23 cellular contexts compared by ENCODE assay signal in the genomic region with DNA sequence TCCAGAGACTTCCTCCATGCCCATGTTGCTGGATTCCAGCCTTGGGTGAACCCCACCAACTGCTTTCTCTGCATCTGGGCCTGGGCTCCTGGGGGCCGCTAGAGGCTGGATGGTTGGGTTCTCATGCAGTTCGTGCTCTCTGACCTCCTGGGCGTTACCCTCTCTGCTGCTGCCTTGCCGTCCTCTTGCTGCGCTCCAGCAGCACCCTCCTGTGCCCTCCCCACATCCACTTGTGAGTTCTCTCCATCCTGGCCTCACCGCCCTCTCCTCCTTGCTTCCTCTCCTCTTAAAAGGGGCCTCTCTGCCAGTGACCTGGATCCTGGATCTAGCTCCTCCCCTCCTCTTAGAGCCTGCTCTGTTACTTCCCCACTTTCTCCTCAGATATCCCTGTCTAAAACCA. TPM values are rescaled to one million over a fixed set of nuclear protein-coding genes. Genes with fewer than 3 reads are reported as not detected.
DNase-seq lines count a peak whose midpoint lies in the region; ATAC-seq and TF ChIP-seq lines count a peak whose summit lies in the region.
"Had no signal": no experiment of that assay in that cellular context is flagged by ENCODE, and none has a peak within 500 bp of the region (broad histone marks: within the 10 kb centered on the region; RNA-seq: fewer than 3 reads in every experiment).

No MANE protein-coding gene starts in this region.

- CTCF ChIA-PET in CD4-positive, alpha-beta T cell (lab: Charles Lee): no interaction called here

- peak overlapping the region; percentile 95 for H3K27ac ChIP-seq in left ventricle myocardium inferior (replicated peaks)
- H3K27ac ChIP-seq in left lung: peak overlapping the region; percentile 8 to 56
- no peak overlapping the region for H3K27ac ChIP-seq in CD4-positive, alpha-beta T cell (ENCODE audit: low read depth, low read length)
- H3K27ac ChIP-seq: BLaER1, HL-60, RWPE1 had no signal

- H3K9me3 Mint-ChIP-seq in osteocyte (ENCODE audit: unreplicated experiment) (no peaks in the 10 kb centered on the region), progenitor cell of endocrine pancreas (ENCODE audit: low read depth) (no peaks in the 10 kb centered on the region)
- H3K9me3 Mint-ChIP-seq in activated naive CD8-positive, alpha-beta T cell treated with anti-CD3 and anti-CD28 coated beads, Interleukin-2, amount 50 U/mL, for 24 hours: no peaks in the 10 kb centered on the region
- no peaks in the 10 kb centered on the region for H3K9me3 Mint-ChIP-seq in CD4-positive, alpha-beta T cell
- H3K9me3 Mint-ChIP-seq: CD4-positive, CD25-positive, alpha-beta regulatory T cell had no signal

- H3K4me1 Mint-ChIP-seq in osteocyte (ENCODE audit: unreplicated experiment) (peaks cover 38% of the 10 kb centered on the region), progenitor cell of endocrine pancreas (ENCODE audit: low read depth) (peaks cover 41% of the 10 kb centered on the region)
- H3K4me1 Mint-ChIP-seq in activated naive CD8-positive, alpha-beta T cell treated with anti-CD3 and anti-CD28 coated beads, Interleukin-2, amount 50 U/mL, for 24 hours: peaks cover 8% of the 10 kb centered on the region
- peaks cover 8% of the 10 kb centered on the region for H3K4me1 Mint-ChIP-seq in CD4-positive, alpha-beta T cell (ENCODE audit: low read depth)

- no peak overlapping the region for H3K4me3 ChIP-seq in left ventricle myocardium inferior
- H3K4me3 ChIP-seq in left lung: no peak overlapping the region
- H3K4me3 ChIP-seq: BLaER1 had no signal

- no peak overlapping the region for H3K27ac Mint-ChIP-seq in osteocyte (ENCODE audit: unreplicated experiment)
- no peak overlapping the region for H3K27ac Mint-ChIP-seq in progenitor cell of endocrine pancreas
- H3K27ac Mint-ChIP-seq in activated naive CD8-positive, alpha-beta T cell treated with anti-CD3 and anti-CD28 coated beads, Interleukin-2, amount 50 U/mL, for 24 hours: no peak overlapping the region
- no peak overlapping the region for H3K27ac Mint-ChIP-seq in CD4-positive, alpha-beta T cell

- no peak overlapping the region for H3K4me3 Mint-ChIP-seq in osteocyte (ENCODE audit: unreplicated experiment)
- no peak overlapping the region for H3K4me3 Mint-ChIP-seq in progenitor cell of endocrine pancreas (ENCODE audit: low read depth)
- no peak overlapping the region for H3K4me3 Mint-ChIP-seq in activated naive CD8-positive, alpha-beta T cell treated with anti-CD3 and anti-CD28 coated beads, Interleukin-2, amount 50 U/mL, for 24 hours
- H3K4me3 Mint-ChIP-seq in CD4-positive, alpha-beta T cell: no peak overlapping the region
- H3K4me3 Mint-ChIP-seq: CD4-positive, CD25-positive, alpha-beta regulatory T cell had no signal

- POLR2A ChIA-PET in CD4-positive, alpha-beta T cell (lab: Charles Lee): no interaction called here

- peak; percentile 46 for ATAC-seq in left lung
- ATAC-seq in activated naive CD8-positive, alpha-beta T cell treated with anti-CD3 and anti-CD28 coated beads, Interleukin-2, amount 50 U/mL, for 24 hours: no peak
- no peak for ATAC-seq in CD4-positive, alpha-beta T cell (ENCODE audit: poor library complexity)
- ATAC-seq: HCT116, Panc1 had no signal

- H3K27me3 ChIP-seq in left ventricle myocardium inferior (ENCODE audit: low read depth): no peaks in the 10 kb centered on the region
- no peaks in the 10 kb centered on the region for H3K27me3 ChIP-seq in left lung
- no peaks in the 10 kb centered on the region for H3K27me3 ChIP-seq in CD4-positive, alpha-beta T cell (ENCODE audit: control insufficient read depth, insufficient read depth, low read length)
- H3K27me3 ChIP-seq: BLaER1 had no signal

- H3K9me3 ChIP-seq in left ventricle myocardium inferior (replicated peaks): no peaks in the 10 kb centered on the region
- no peaks in the 10 kb centered on the region for H3K9me3 ChIP-seq in left lung
- H3K9me3 ChIP-seq in CD4-positive, alpha-beta T cell (ENCODE audit: control insufficient read depth, low read length): no peaks in the 10 kb centered on the region
- H3K9me3 ChIP-seq: BLaER1 had no signal

- H3K36me3 ChIP-seq in left ventricle myocardium inferior (no peaks in the 10 kb centered on the region), left lung (no peaks in the 10 kb centered on the region)

- intact Hi-C loops in left ventricle myocardium inferior (cut with micrococcal nuclease) (no loop called here), cardiac septum (cut with DNase I) (loop anchor here (5.0 kb wide), 1 partner anchor 390 kb away; no protein-coding TSS in a partner anchor), left lung (cut with DNase I) (no loop called here)
- intact Hi-C loops in CD4-positive, alpha-beta T cell (cut with DNase I, micrococcal nuclease): no loop called here

- no peaks in the 10 kb centered on the region for H3K36me3 Mint-ChIP-seq in osteocyte (ENCODE audit: unreplicated experiment)
- H3K36me3 Mint-ChIP-seq in progenitor cell of endocrine pancreas (ENCODE audit: insufficient read depth): no peaks in the 10 kb centered on the region
- peaks cover 2% of the 10 kb centered on the region for H3K36me3 Mint-ChIP-seq in activated naive CD8-positive, alpha-beta T cell treated with anti-CD3 and anti-CD28 coated beads, Interleukin-2, amount 50 U/mL, for 24 hours (ENCODE audit: low read depth)
- peaks cover 5% of the 10 kb centered on the region for H3K36me3 Mint-ChIP-seq in CD4-positive, alpha-beta T cell (ENCODE audit: low read depth)

- H3K4me1 ChIP-seq in left ventricle myocardium inferior (peaks cover 61% of the 10 kb centered on the region), left lung (peaks cover 14 to 16% of the 10 kb centered on the region in 2 donors)

- H3K27me3 Mint-ChIP-seq in osteocyte (ENCODE audit: unreplicated experiment) (no peaks in the 10 kb centered on the region), progenitor cell of endocrine pancreas (no peaks in the 10 kb centered on the region)
- no peaks in the 10 kb centered on the region for H3K27me3 Mint-ChIP-seq in activated naive CD8-positive, alpha-beta T cell treated with anti-CD3 and anti-CD28 coated beads, Interleukin-2, amount 50 U/mL, for 24 hours
- no peaks in the 10 kb centered on the region for H3K27me3 Mint-ChIP-seq in CD4-positive, alpha-beta T cell
- H3K27me3 Mint-ChIP-seq: CD4-positive, CD25-positive, alpha-beta regulatory T cell had no signal

- TF ChIP-seq CTCF in left ventricle myocardium inferior (IDR thresholded peaks at IDR 0.05; ENCODE audit: borderline replicate concordance) (no peak), left lung (IDR thresholded peaks at IDR 0.05) (no peak), osteocyte (IDR thresholded peaks at IDR 0.05) (no peak), progenitor cell of endocrine pancreas (IDR thresholded peaks at IDR 0.05; ENCODE audit: unreplicated experiment) (no peak)
- TF ChIP-seq CTCF in CD4-positive, alpha-beta T cell (IDR thresholded peaks at IDR 0.05): no peak

- DNase-seq in left ventricle myocardium inferior (no peak), cardiac septum (ENCODE audit: low spot score) (no peak), left lung (peak in 1 of 2 donors; percentile 70), osteocyte (ENCODE audit: extremely low spot score, unreplicated experiment) (peak; percentile 73), progenitor cell of endocrine pancreas (ENCODE audit: low spot score, unreplicated experiment) (no peak)
- no peak for DNase-seq in activated naive CD8-positive, alpha-beta T cell treated with anti-CD3 and anti-CD28 coated beads, Interleukin-2, amount 50 U/mL, for 24 hours
- DNase-seq in CD4-positive, alpha-beta T cell: no peak
- DNase-seq: CD4-positive, CD25-positive, alpha-beta regulatory T cell; DMS53; NCI-H1048; NCI-H1417; NCI-H1694; NCI-H2081; NCI-H2171; NCI-H226; NCI-H510A; NCI-H69; SHP77 treated with DMSO at 0.1 percent for 48 hours had no signal

RNA-seq across cellular contexts. Expression of a gene that starts 43.7 kb away (rescaled TPM):
- total RNA-seq in left ventricle myocardium inferior: 10.1 TPM
- total RNA-seq in cardiac septum: 12.1 TPM
- 10 to 100 TPM; 11.8 to 11.9 TPM for total RNA-seq in left lung
- 13.1 and 13.9 TPM in 2 replicates for total RNA-seq in osteocyte
- total RNA-seq in progenitor cell of endocrine pancreas: 30.2 and 32.8 TPM in 2 replicates
- total RNA-seq in CD4-positive, alpha-beta T cell: 1 to 10 TPM; 8.7 to 9.3 TPM
